Comparison of ENCODE assay signal across 14 cellular contexts in the genomic region with DNA sequence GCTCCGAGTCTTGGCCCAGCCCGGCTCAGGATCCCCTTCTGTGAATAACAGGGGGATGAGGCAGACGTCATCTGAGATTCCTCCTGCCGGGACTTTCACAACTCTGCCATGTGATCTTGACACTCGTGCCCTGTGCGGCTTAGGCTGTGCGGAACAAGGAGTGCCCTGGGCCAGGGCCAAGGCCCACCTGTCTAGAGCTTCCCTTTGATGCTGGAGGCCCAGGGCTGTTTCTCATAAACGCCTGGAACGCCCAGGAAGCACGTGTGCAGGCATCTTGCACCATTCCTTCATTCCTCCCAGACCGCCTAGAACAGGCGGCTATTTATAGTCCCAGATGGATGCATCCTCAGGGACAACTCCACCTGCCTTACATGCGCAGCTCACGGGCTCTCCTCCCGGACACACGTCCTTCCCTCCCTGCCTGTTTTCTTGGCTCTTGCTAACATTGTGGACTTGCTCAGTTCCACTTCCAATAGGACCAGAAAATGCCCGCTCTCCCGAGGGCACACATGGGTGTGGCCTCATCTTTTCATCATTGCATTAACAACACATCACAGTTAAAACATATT. TPM values are rescaled to one million over a fixed set of nuclear protein-coding genes. Genes with fewer than 3 reads are reported as not detected.
DNase-seq lines count a peak whose midpoint lies in the region; ATAC-seq, FAIRE-seq and TF ChIP-seq lines count a peak whose summit lies in the region.
"Had no signal": no experiment of that assay in that cellular context is flagged by ENCODE, and none has a peak within 500 bp of the region (broad histone marks: within the 10 kb centered on the region; RNA-seq: fewer than 3 reads in every experiment).

No MANE protein-coding gene starts in this region.

- peaks cover 19% of the 10 kb centered on the region for H3K4me1 Mint-ChIP-seq in chondrocyte (ENCODE audit: low read depth)
- no peaks in the 10 kb centered on the region for H3K4me1 Mint-ChIP-seq in naive thymus-derived CD4-positive, alpha-beta T cell

- no peaks in the 10 kb centered on the region for H3K36me3 ChIP-seq in small intestine (ENCODE audit: control insufficient read depth in 2 of 2, insufficient read depth in 2 of 2, low read length in 2 of 2)
- no peaks in the 10 kb centered on the region for H3K36me3 ChIP-seq in naive thymus-derived CD4-positive, alpha-beta T cell (ENCODE audit: control insufficient read depth in 2 of 3, insufficient read depth in 3 of 3, low read length in 3 of 3)
- H3K36me3 ChIP-seq: neutrophil had no signal

- no peak for FAIRE-seq in small intestine (lab: Jason Lieb, UNC)

- DNase-seq in HT-29 (ENCODE audit: low spot score) (peak; percentile 10), chondrocyte (ENCODE audit: low spot score) (no peak), kidney tubule cell (ENCODE audit: low spot score) (peak; percentile 37), small intestine (peak; percentile 70)
- no peak for DNase-seq in naive thymus-derived CD4-positive, alpha-beta T cell
- DNase-seq in stimulated activated naive CD4-positive, alpha-beta T cell (lab: John Stamatoyannopoulos, UW) = no peak
- DNase-seq: activated CD8-positive, alpha-beta T cell treated with anti-CD3 and anti-CD28 coated beads for 36 hours; activated naive CD4-positive, alpha-beta T cell treated with anti-CD3 and anti-CD28 coated beads, Interleukin-2, amount 50 U/mL, for 16 hours; CD8-positive, alpha-beta T cell; NCI-H1694; T-helper 2 cell had no signal

- POLR2A ChIA-PET in naive thymus-derived CD4-positive, alpha-beta T cell (lab: Charles Lee) = no interaction called here

- H3K36me3 Mint-ChIP-seq in chondrocyte (ENCODE audit: low read depth) = no peaks in the 10 kb centered on the region
- H3K36me3 Mint-ChIP-seq in naive thymus-derived CD4-positive, alpha-beta T cell = peaks cover 0 to 4% (median 3%) of the 10 kb centered on the region in 5 donors

- peak overlapping the region; percentile 19 for H3K27ac Mint-ChIP-seq in chondrocyte (ENCODE audit: unreplicated experiment)
- no peak overlapping the region for H3K27ac Mint-ChIP-seq in naive thymus-derived CD4-positive, alpha-beta T cell
- H3K27ac Mint-ChIP-seq: activated CD8-positive, alpha-beta T cell treated with anti-CD3 and anti-CD28 coated beads for 36 hours; CD8-positive, alpha-beta T cell had no signal

- no peaks in the 10 kb centered on the region for H3K9me3 Mint-ChIP-seq in chondrocyte (ENCODE audit: low read depth)
- H3K9me3 Mint-ChIP-seq in naive thymus-derived CD4-positive, alpha-beta T cell = peaks cover 0 to 2% (median 0%) of the 10 kb centered on the region in 11 donors
- H3K9me3 Mint-ChIP-seq: activated CD8-positive, alpha-beta T cell treated with anti-CD3 and anti-CD28 coated beads for 36 hours; CD8-positive, alpha-beta T cell had no signal

- ATAC-seq in HG03457 (IDR thresholded peaks at IDR 0.05; ENCODE audit: unreplicated experiment) (no peak), HG02840 (IDR thresholded peaks at IDR 0.05; ENCODE audit: low FRiP score, unreplicated experiment) (no peak)
- no peak for ATAC-seq in naive thymus-derived CD4-positive, alpha-beta T cell
- ATAC-seq: activated CD8-positive, alpha-beta T cell treated with anti-CD3 and anti-CD28 coated beads for 36 hours; CD8-positive, alpha-beta T cell had no signal

- intact Hi-C loops in naive thymus-derived CD4-positive, alpha-beta T cell (cut with micrococcal nuclease) = no loop called here

- no peaks in the 10 kb centered on the region for H3K27me3 ChIP-seq in small intestine (ENCODE audit: control insufficient read depth in 2 of 2, insufficient read depth in 2 of 2, low read length in 2 of 2)
- H3K27me3 ChIP-seq in naive thymus-derived CD4-positive, alpha-beta T cell (ENCODE audit: control insufficient read depth in 2 of 2, insufficient read depth in 2 of 2, low read length in 2 of 2) = no peaks in the 10 kb centered on the region
- H3K27me3 ChIP-seq: neutrophil had no signal

- H3K4me3 Mint-ChIP-seq in chondrocyte (ENCODE audit: unreplicated experiment) = no peak overlapping the region
- H3K4me3 Mint-ChIP-seq in naive thymus-derived CD4-positive, alpha-beta T cell = no peak overlapping the region
- H3K4me3 Mint-ChIP-seq: activated CD8-positive, alpha-beta T cell treated with anti-CD3 and anti-CD28 coated beads for 36 hours; CD8-positive, alpha-beta T cell had no signal

- CTCF ChIA-PET in naive thymus-derived CD4-positive, alpha-beta T cell (lab: Charles Lee) = no interaction called here

- no peak overlapping the region for H3K27ac ChIP-seq in small intestine (ENCODE audit: low read depth in 1 of 2, low read length in 1 of 2)
- no peak overlapping the region for H3K27ac ChIP-seq in naive thymus-derived CD4-positive, alpha-beta T cell (ENCODE audit: low read depth, low read length)
- H3K27ac ChIP-seq: neutrophil had no signal

- WGBS in small intestine, 3 donors = 16 to 45% (median 38%) methylated on average over 18 of the region's 18 CpGs

- peaks cover 0 to 4% of the 10 kb centered on the region in 2 donors for H3K4me1 ChIP-seq in small intestine (ENCODE audit: control insufficient read depth in 2 of 2, insufficient read depth in 1 of 2, low read depth in 1 of 2, low read length in 1 of 2)
- no peaks in the 10 kb centered on the region for H3K4me1 ChIP-seq in naive thymus-derived CD4-positive, alpha-beta T cell (ENCODE audit: control insufficient read depth in 2 of 2, insufficient read depth in 2 of 2, low read length in 2 of 2)

- H3K4me3 ChIP-seq in small intestine (ENCODE audit: low read depth in 1 of 2, low read length in 2 of 2) = no peak overlapping the region
- no peak overlapping the region for H3K4me3 ChIP-seq in naive thymus-derived CD4-positive, alpha-beta T cell (ENCODE audit: low read length)

- no peak for TF ChIP-seq CTCF in chondrocyte (IDR thresholded peaks at IDR 0.05)

- no peaks in the 10 kb centered on the region for H3K9me3 ChIP-seq in small intestine (ENCODE audit: control insufficient read depth, low read depth)
- no peaks in the 10 kb centered on the region for H3K9me3 ChIP-seq in naive thymus-derived CD4-positive, alpha-beta T cell (ENCODE audit: control insufficient read depth in 2 of 3, low read length in 3 of 3)
- H3K9me3 ChIP-seq: neutrophil had no signal

- peaks cover 43% of the 10 kb centered on the region for H3K27me3 Mint-ChIP-seq in chondrocyte (ENCODE audit: low read depth)
- H3K27me3 Mint-ChIP-seq in naive thymus-derived CD4-positive, alpha-beta T cell = no peaks in the 10 kb centered on the region
- H3K27me3 Mint-ChIP-seq: activated CD8-positive, alpha-beta T cell treated with anti-CD3 and anti-CD28 coated beads for 36 hours had no signal

RNA-seq across cellular contexts. Expression of gene ABLIM2, which starts 57.3 kb away (rescaled TPM):
- 0.13 TPM in 1 of 2 replicates, not detected in the other for total RNA-seq in HT-29 (2014; rRNA removed; shearing (Covaris generic))
- total RNA-seq in chondrocyte = 0.47 to 0.70 TPM (median 0.64 TPM) in 3 replicates
- polyA plus RNA-seq in small intestine = 10 to 100 TPM in 1 of 3 donors, 1 to 10 TPM in 2; 1.1 to 12.7 (median 6.6) TPM
- total RNA-seq in naive thymus-derived CD4-positive, alpha-beta T cell = 1 to 10 TPM in 4 of 5 experiments, under 1 TPM in 1; 0.22 to 4.9 (median 3.1) TPM
- polyA plus RNA-seq in naive thymus-derived CD4-positive, alpha-beta T cell = 1 to 10 TPM in 1 of 2 donors, under 1 TPM in 1; 0.99 to 5.8 TPM

Comparison
In these comparisons a context has a peak if more than half of its experiments do, and no peak if none do; other contexts are left out.
1. DNase-seq: peak in HT-29 (single experiment), kidney tubule cell (single experiment) and small intestine (single experiment); none in chondrocyte (single experiment), naive thymus-derived CD4-positive, alpha-beta T cell (0 of 9) and stimulated activated naive CD4-positive, alpha-beta T cell (0 of 6).